ENCODE assay signal across 7 cellular contexts in the genomic region with DNA sequence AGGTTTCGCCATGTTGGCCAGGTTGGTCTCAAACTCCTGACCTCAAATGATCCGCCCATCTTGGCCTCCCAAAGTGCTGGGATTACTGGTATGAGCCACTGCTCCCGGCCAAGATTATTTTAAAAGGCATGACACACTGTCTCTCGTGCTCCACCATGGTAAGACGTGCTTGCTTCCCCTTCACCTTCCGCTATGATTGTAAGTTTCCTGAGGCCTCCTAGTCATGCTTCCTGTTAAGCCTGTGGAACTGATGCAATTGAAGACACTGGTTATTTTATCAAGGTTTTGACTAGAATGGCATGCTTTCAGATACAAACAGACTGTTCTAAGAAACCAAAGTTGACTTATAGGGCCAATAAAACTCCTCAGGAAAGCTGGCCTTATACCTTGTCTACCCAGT. TPM values are rescaled to one million over a fixed set of nuclear protein-coding genes. Genes with fewer than 3 reads are reported as not detected.
DNase-seq lines count a peak whose midpoint lies in the region; ATAC-seq and TF ChIP-seq lines count a peak whose summit lies in the region.
"Not testable (repeated sequence)": the region's sequence is repeated elsewhere in the genome, so short reads cannot be mapped to it uniquely, and the experiment has no call there.

No MANE protein-coding gene starts in this region.

- H3K23ac ChIP-seq in IMR-90 (ENCODE audit: low read depth, low read length), result not testable (repeated sequence)

- TF ChIP-seq CTCF in IMR-90 (conservative IDR thresholded peaks at IDR 0.05; ENCODE audit: low read depth, low read length); choroid plexus epithelial cell (conservative IDR thresholded peaks at IDR 0.05; ENCODE audit: low read depth, low read length); heart left ventricle (IDR thresholded peaks at IDR 0.05): not testable (repeated sequence)

- H2AFZ ChIP-seq in IMR-90 (replicated peaks; ENCODE audit: low read length, poor library complexity), result not testable (repeated sequence)

- POLR2A ChIA-PET in IMR-90 (lab: Charles Lee; ENCODE audit: unreplicated experiment), result not testable (repeated sequence)
- POLR2A ChIA-PET in activated CD4-positive, alpha-beta memory T cell treated with anti-CD3 and anti-CD28 coated beads for 36 hours (lab: Charles Lee), result interaction anchor here (0.6 to 0.7 kb wide), 2 partner anchors 16 to 104 kb away, joined by 3 read pairs; no protein-coding TSS in a partner anchor

- intact Hi-C loops in IMR-90 (cut with micrococcal nuclease); activated CD4-positive, alpha-beta memory T cell treated with anti-CD3 and anti-CD28 coated beads for 36 hours (cut with micrococcal nuclease); posterior vena cava (cut with DNase I): not testable (repeated sequence)
- intact Hi-C loops in heart left ventricle (cut with DNase I), result loop anchor here in 1 of 10 donors (5.0 kb wide), 1 partner anchor 145 kb away; no protein-coding TSS in a partner anchor

- not testable (repeated sequence) for TF ChIP-seq POLR2A in IMR-90 (IDR thresholded peaks at IDR 0.05; ENCODE audit: low read depth, low read length); heart left ventricle (IDR thresholded peaks at IDR 0.05)

- not testable (repeated sequence) for H4K91ac ChIP-seq in IMR-90 (ENCODE audit: insufficient read depth, low read depth, low read length)

- in situ Hi-C loops in IMR-90 (cut with MboI; ENCODE audit: low sequenced_read_pairs), result not testable (repeated sequence)

- not testable (repeated sequence) for H3K4me3 Mint-ChIP-seq in activated CD4-positive, alpha-beta memory T cell treated with anti-CD3 and anti-CD28 coated beads for 36 hours

- H3K79me1 ChIP-seq in IMR-90 (ENCODE audit: low read depth in 1 of 2, low read length in 2 of 2), result not testable (repeated sequence)

- not testable (repeated sequence) for H3K9me3 ChIP-seq in IMR-90 (ENCODE audit: control insufficient read depth, insufficient read depth, low read length); heart left ventricle

- not testable (repeated sequence) for H3K27me3 ChIP-seq in IMR-90 (ENCODE audit: control insufficient read depth, insufficient read depth, low read length); heart left ventricle

- H3K14ac ChIP-seq in IMR-90 (replicated peaks; ENCODE audit: low read depth, low read length), result not testable (repeated sequence)

- not testable (repeated sequence) for H3K27me3 Mint-ChIP-seq in activated CD4-positive, alpha-beta memory T cell treated with anti-CD3 and anti-CD28 coated beads for 36 hours

- not testable (repeated sequence) for H3K36me3 ChIP-seq in IMR-90 (ENCODE audit: control insufficient read depth, insufficient read depth, low read length); heart left ventricle

- H2BK5ac ChIP-seq in IMR-90 (ENCODE audit: low read depth, low read length, poor library complexity, severe bottlenecking), result not testable (repeated sequence)

- H2AK9ac ChIP-seq in IMR-90 (replicated peaks; ENCODE audit: low read depth, low read length, poor library complexity), result not testable (repeated sequence)

- peak overlapping the region; percentile 76 for H3K27ac Mint-ChIP-seq in activated CD4-positive, alpha-beta memory T cell treated with anti-CD3 and anti-CD28 coated beads for 36 hours
- H3K27ac Mint-ChIP-seq in activated naive CD4-positive, alpha-beta T cell treated with anti-CD3 and anti-CD28 coated beads, Interleukin-2, amount 50 U/mL, for 72 hours, result peak overlapping the region in 1 of 2 donors; percentile 77

- not testable (repeated sequence) for H3K36me3 Mint-ChIP-seq in activated CD4-positive, alpha-beta memory T cell treated with anti-CD3 and anti-CD28 coated beads for 36 hours; activated naive CD4-positive, alpha-beta T cell treated with anti-CD3 and anti-CD28 coated beads, Interleukin-2, amount 50 U/mL, for 72 hours

- ATAC-seq in IMR-90 (ENCODE audit: low read depth); heart left ventricle: not testable (repeated sequence)
- peak; percentile 24 to 73 for ATAC-seq in activated naive CD4-positive, alpha-beta T cell treated with anti-CD3 and anti-CD28 coated beads, Interleukin-2, amount 50 U/mL, for 72 hours

- H3K56ac ChIP-seq in IMR-90 (ENCODE audit: extremely low read depth, insufficient read depth, low read length), result not testable (repeated sequence)

- H3K4ac ChIP-seq in IMR-90 (ENCODE audit: low read depth, low read length), result peak overlapping the region; percentile 16; the same call in 1 of the 2 replicates

- not testable (repeated sequence) for H3K4me3 ChIP-seq in IMR-90 (ENCODE audit: insufficient read depth, low read depth, low read length); choroid plexus epithelial cell (ENCODE audit: low read depth, low read length); heart left ventricle

- H2AK5ac ChIP-seq in IMR-90 (ENCODE audit: low read depth, low read length), result not testable (repeated sequence)

- TF ChIP-seq RAD21 in IMR-90 (IDR thresholded peaks at IDR 0.05; ENCODE audit: low read length), result not testable (repeated sequence)

- not testable (repeated sequence) for H2BK120ac ChIP-seq in IMR-90 (ENCODE audit: low read depth, low read length)

- CTCF ChIA-PET in IMR-90 (lab: Yijun Ruan, JAX), result not testable (repeated sequence)
- CTCF ChIA-PET in activated CD4-positive, alpha-beta memory T cell treated with anti-CD3 and anti-CD28 coated beads for 36 hours (lab: Charles Lee), result interaction anchor here (1.9 kb wide), 1 partner anchor 80 kb away, joined by 8 read pairs; no protein-coding TSS in a partner anchor

- dilution Hi-C loops in IMR-90 (cut with HindIII; ENCODE audit: low sequenced_read_pairs, unreplicated experiment), result not testable (repeated sequence)

- 87% methylated on average over 4 of the region's 6 CpGs; no CpG with 5 or more reads in 1 of the 2 experiments for WGBS in IMR-90 (ENCODE audit: extremely low coverage in 2 of 2, insufficient read length in 1 of 2), 2 experiments
- 77 to 87% (median 81%) methylated on average over 6 of the region's 6 CpGs for WGBS in heart left ventricle, 4 donors

- H3K4me2 ChIP-seq in IMR-90 (ENCODE audit: low read depth, low read length), result not testable (repeated sequence)

- H3K27ac ChIP-seq in IMR-90 (ENCODE audit: insufficient read depth, low read length), result not testable (repeated sequence)
- H3K27ac ChIP-seq in heart left ventricle, result peak overlapping the region in 7 of 12 donors; percentile 20 to 81 (median 37)

- not testable (repeated sequence) for H2BK15ac ChIP-seq in IMR-90 (ENCODE audit: low read depth, low read length)

- BruUV-seq in IMR-90 (replicated peaks; lab: Mats Ljungman, UMichigan), result not testable (repeated sequence)

- H4K20me1 ChIP-seq in IMR-90 (ENCODE audit: insufficient read depth, low read length), result not testable (repeated sequence)

- not testable (repeated sequence) for H3K9ac ChIP-seq in IMR-90 (ENCODE audit: low read depth, low read length)

- DNase-seq in IMR-90; activated naive CD4-positive, alpha-beta T cell treated with anti-CD3 and anti-CD28 coated beads, Interleukin-2, amount 50 U/mL, for 72 hours (ENCODE audit: low spot score in 2 of 2); heart left ventricle: not testable (repeated sequence)
- DNase-seq in OCI-M1 (lab: John Stamatoyannopoulos, UW), result peak; percentile 11
- DNase-seq in activated CD4-positive, alpha-beta memory T cell treated with anti-CD3 and anti-CD28 coated beads for 36 hours, result peak; percentile 36
- peak; percentile 36 for DNase-seq in choroid plexus epithelial cell (ENCODE audit: low read depth)
- DNase-seq in posterior vena cava (ENCODE audit: low spot score), result peak; percentile 59

- not testable (repeated sequence) for H3K9me3 Mint-ChIP-seq in activated CD4-positive, alpha-beta memory T cell treated with anti-CD3 and anti-CD28 coated beads for 36 hours; activated naive CD4-positive, alpha-beta T cell treated with anti-CD3 and anti-CD28 coated beads, Interleukin-2, amount 50 U/mL, for 72 hours

- H4K8ac ChIP-seq in IMR-90 (ENCODE audit: low read depth in 2 of 2, low read length in 2 of 2), result not testable (repeated sequence)

- not testable (repeated sequence) for H3K4me1 ChIP-seq in IMR-90 (ENCODE audit: control insufficient read depth, insufficient read depth, low read length)
- H3K4me1 ChIP-seq in heart left ventricle, result peaks cover 14 to 47% (median 31%) of the 10 kb centered on the region in 12 donors

- not testable (repeated sequence) for H4K5ac ChIP-seq in IMR-90 (ENCODE audit: low read depth, low read length)

- H2BK20ac ChIP-seq in IMR-90 (ENCODE audit: low read depth, low read length), result not testable (repeated sequence)

- H3K18ac ChIP-seq in IMR-90 (ENCODE audit: low read depth, low read length), result not testable (repeated sequence)

- H3K4me1 Mint-ChIP-seq in activated CD4-positive, alpha-beta memory T cell treated with anti-CD3 and anti-CD28 coated beads for 36 hours (ENCODE audit: low read depth), result peaks cover 20% of the 10 kb centered on the region

- H3K9me1 ChIP-seq in IMR-90 (ENCODE audit: insufficient read depth, low read length), result not testable (repeated sequence)

RNA-seq across cellular contexts. Expression of a gene that starts 16.9 kb away (rescaled TPM):
- total RNA-seq in IMR-90 (2012; rRNA removed), result 180 and 216 TPM in 2 replicates
- polyA plus RNA-seq in IMR-90 (2012; rRNA removed), result 271 and 304 TPM in 2 replicates
- 189 and 234 TPM in 2 replicates for polyA plus RNA-seq in IMR-90 (2012; cell fraction: cytosol; rRNA removed)
- 74.4 and 139 TPM in 2 replicates for polyA plus RNA-seq in IMR-90 (2012; cell fraction: nucleus; rRNA removed; ENCODE audit: low replicate concordance)
- total RNA-seq in activated CD4-positive, alpha-beta memory T cell treated with anti-CD3 and anti-CD28 coated beads for 36 hours, result 100 to 1,000 TPM; 388 to 419 TPM
- 100 to 1,000 TPM; 404 to 419 TPM for total RNA-seq in activated naive CD4-positive, alpha-beta T cell treated with anti-CD3 and anti-CD28 coated beads, Interleukin-2, amount 50 U/mL, for 72 hours
- total RNA-seq in heart left ventricle, result 100 to 1,000 TPM in 8 of 9 donors, 10 to 100 TPM in 1; 77.8 to 348 (median 237) TPM
- 100 to 1,000 TPM; 228 to 255 TPM for polyA plus RNA-seq in heart left ventricle
- 100 to 1,000 TPM; 255 to 277 TPM for total RNA-seq in posterior vena cava
